ENCODE assay signal across 8 cellular contexts in the genomic region with DNA sequence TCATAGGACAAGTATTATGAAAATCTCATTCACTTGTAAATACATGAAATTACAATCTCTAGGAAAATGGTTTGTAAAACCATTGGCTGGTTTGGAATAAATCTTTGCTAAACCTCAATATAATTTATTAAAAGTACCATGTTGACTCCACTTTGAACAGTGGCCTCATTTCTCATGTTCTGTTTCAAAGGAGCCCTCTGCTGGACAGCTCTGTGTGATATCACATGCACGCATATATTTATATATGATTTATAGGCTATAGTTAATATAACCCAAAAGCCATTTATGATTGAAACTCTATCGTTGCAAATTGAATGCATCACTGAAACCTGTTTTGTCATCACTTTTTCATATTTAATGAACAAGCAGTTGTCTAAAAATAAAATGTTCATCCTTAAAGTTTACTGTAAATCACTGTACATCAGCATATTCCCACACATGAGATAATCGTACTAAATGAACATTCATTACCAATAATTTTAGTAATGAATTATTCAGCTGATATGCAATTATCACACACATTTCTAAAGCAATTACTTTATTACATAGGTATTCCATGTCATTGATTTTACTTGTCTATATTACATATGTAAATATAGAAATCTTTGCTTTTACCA.
DNase-seq lines count a peak whose midpoint lies in the region; ATAC-seq and TF ChIP-seq lines count a peak whose summit lies in the region.

No MANE protein-coding gene starts in this region.

- H3K9me3 ChIP-seq in DND-41 (ENCODE audit: insufficient read depth, low read length, severe bottlenecking) (no peaks in the 10 kb centered on the region), adrenal gland (replicated peaks in 1 of 3) (no peaks in the 10 kb centered on the region), liver (ENCODE audit: control insufficient read depth in 4 of 4, low read length in 3 of 4) (no peaks in the 10 kb centered on the region), tibial artery (no peaks in the 10 kb centered on the region)

- TF ChIP-seq RAD21 in liver (IDR thresholded peaks at IDR 0.05) = peak; percentile 57 to 62

- H3K27me3 ChIP-seq in DND-41 (ENCODE audit: insufficient read depth, low read length, poor library complexity) = no peaks in the 10 kb centered on the region
- no peaks in the 10 kb centered on the region for H3K27me3 ChIP-seq in adrenal gland
- no peaks in the 10 kb centered on the region for H3K27me3 ChIP-seq in liver (ENCODE audit: control insufficient read depth in 4 of 4, insufficient read depth in 4 of 4, low read length in 3 of 4)
- H3K27me3 ChIP-seq in H7 (ENCODE audit: control insufficient read depth, insufficient read depth, low read length) = no peaks in the 10 kb centered on the region
- H3K27me3 ChIP-seq in tibial artery = no peaks in the 10 kb centered on the region

- H3K4me1 ChIP-seq in DND-41 (ENCODE audit: insufficient read depth, low read length) = peaks cover 6% of the 10 kb centered on the region; the same call in 1 of the 2 replicates
- H3K4me1 ChIP-seq in adrenal gland (replicated peaks in 1 of 2) = no peaks in the 10 kb centered on the region
- no peaks in the 10 kb centered on the region for H3K4me1 ChIP-seq in liver (ENCODE audit: control insufficient read depth in 4 of 4, insufficient read depth in 4 of 4, low read length in 3 of 4)
- H3K4me1 ChIP-seq in tibial artery = no peaks in the 10 kb centered on the region

- DNase-seq in DND-41 = no peak
- DNase-seq in NCI-H1092 (lab: John Stamatoyannopoulos, UW) = peak; percentile 14
- DNase-seq in adrenal gland = peak; percentile 15 to 63 (median 33)
- DNase-seq in natural killer cell = no peak
- no peak for DNase-seq in H7
- DNase-seq in tibial artery = no peak

- H3K36me3 ChIP-seq in DND-41 (ENCODE audit: insufficient read depth, low read length) = no peaks in the 10 kb centered on the region
- H3K36me3 ChIP-seq in adrenal gland (replicated peaks in 1 of 2) = no peaks in the 10 kb centered on the region
- no peaks in the 10 kb centered on the region for H3K36me3 ChIP-seq in liver (ENCODE audit: control insufficient read depth in 4 of 4, insufficient read depth in 3 of 4, low read depth in 1 of 4, low read length in 3 of 4)
- no peaks in the 10 kb centered on the region for H3K36me3 ChIP-seq in H7 (replicated peaks; ENCODE audit: control insufficient read depth, insufficient read depth, low read length)
- no peaks in the 10 kb centered on the region for H3K36me3 ChIP-seq in tibial artery

- 22 to 40% (median 33%) methylated on average over 3 of the region's 3 CpGs for WGBS in adrenal gland, 4 donors
- 45% methylated on average over 3 of the region's 3 CpGs for WGBS in liver

- H3K27ac ChIP-seq in DND-41 (ENCODE audit: low read length) (no peak overlapping the region), adrenal gland (no peak overlapping the region), liver (ENCODE audit: low read depth in 1 of 2, low read length in 2 of 2) (no peak overlapping the region), tibial artery (no peak overlapping the region)

- no peak overlapping the region for H3K4me3 ChIP-seq in DND-41 (ENCODE audit: low read depth in 1 of 2, low read length in 2 of 2)
- no peak overlapping the region for H3K4me3 ChIP-seq in adrenal gland
- H3K4me3 ChIP-seq in liver (ENCODE audit: low read depth in 1 of 3, low read length in 3 of 3) = no peak overlapping the region
- no peak overlapping the region for H3K4me3 ChIP-seq in H7 (ENCODE audit: insufficient read depth, low read depth, low read length)
- H3K4me3 ChIP-seq in tibial artery = no peak overlapping the region

- no peak overlapping the region for H3K27ac Mint-ChIP-seq in natural killer cell

- H3K9ac ChIP-seq in DND-41 (ENCODE audit: low read depth, low read length) = no peak overlapping the region
- no peak overlapping the region for H3K9ac ChIP-seq in liver (ENCODE audit: low read depth in 1 of 2, low read length in 2 of 2)

- peak; percentile 50 for TF ChIP-seq CTCF in DND-41 (IDR thresholded peaks at IDR 0.05; ENCODE audit: borderline replicate concordance, extremely low read depth, low read length, poor library complexity, severe bottlenecking)
- TF ChIP-seq CTCF in adrenal gland (IDR thresholded peaks at IDR 0.05) = peak; percentile 39 to 61 (median 42)
- TF ChIP-seq CTCF in liver (IDR thresholded peaks at IDR 0.05; ENCODE audit: low read depth, low read length, missing input control) = peak; percentile 22
- no peak for TF ChIP-seq CTCF in natural killer cell (IDR thresholded peaks at IDR 0.05)
- TF ChIP-seq CTCF in tibial artery (IDR thresholded peaks at IDR 0.05) = no peak

- intact Hi-C loops in adrenal gland (cut with DNase I) = no loop called here
- intact Hi-C loops in natural killer cell (cut with micrococcal nuclease) = no loop called here
- intact Hi-C loops in tibial artery (cut with DNase I; ENCODE audit: low total_unique reads) = no loop called here

- no peak for TF ChIP-seq POLR2A in adrenal gland (IDR thresholded peaks at IDR 0.05)

- no peaks in the 10 kb centered on the region for H3K79me2 ChIP-seq in DND-41 (ENCODE audit: insufficient read depth, low read length)

- no peaks in the 10 kb centered on the region for H4K20me1 ChIP-seq in DND-41 (ENCODE audit: insufficient read depth, low read length)

- H2AFZ ChIP-seq in DND-41 (ENCODE audit: low read depth, low read length) = no peak overlapping the region

- H3K9me3 Mint-ChIP-seq in natural killer cell = no peaks in the 10 kb centered on the region

- no peak overlapping the region for H3K4me3 Mint-ChIP-seq in natural killer cell

- ATAC-seq in DND-41 (ENCODE audit: insufficient read depth, low read depth) (0 out of 3 replicates have a peak, but pooled peaks have one; percentile 49), natural killer cell (no peak), GM21423 (IDR thresholded peaks at IDR 0.05; ENCODE audit: unreplicated experiment) (no peak)

- H3K27me3 Mint-ChIP-seq in natural killer cell (ENCODE audit: low read depth in 2 of 2) = no peaks in the 10 kb centered on the region

- no peak overlapping the region for H3K4me2 ChIP-seq in DND-41 (ENCODE audit: insufficient read depth, low read length)

- no peaks in the 10 kb centered on the region for H3K36me3 Mint-ChIP-seq in natural killer cell

- peaks cover 0 to 11% of the 10 kb centered on the region in 2 donors for H3K4me1 Mint-ChIP-seq in natural killer cell

TF ChIP-seq in liver, 16 proteins besides CTCF, POLR2A, EP300 and RAD21:
- TF ChIP-seq GABPA (IDR thresholded peaks at IDR 0.05 in 1 of 2, conservative IDR thresholded peaks at IDR 0.05 in 1 of 2) = no peak
- no peak for TF ChIP-seq EGR1 (IDR thresholded peaks at IDR 0.05; ENCODE audit: low read depth in 2 of 2)
- TF ChIP-seq, protein P1, sequence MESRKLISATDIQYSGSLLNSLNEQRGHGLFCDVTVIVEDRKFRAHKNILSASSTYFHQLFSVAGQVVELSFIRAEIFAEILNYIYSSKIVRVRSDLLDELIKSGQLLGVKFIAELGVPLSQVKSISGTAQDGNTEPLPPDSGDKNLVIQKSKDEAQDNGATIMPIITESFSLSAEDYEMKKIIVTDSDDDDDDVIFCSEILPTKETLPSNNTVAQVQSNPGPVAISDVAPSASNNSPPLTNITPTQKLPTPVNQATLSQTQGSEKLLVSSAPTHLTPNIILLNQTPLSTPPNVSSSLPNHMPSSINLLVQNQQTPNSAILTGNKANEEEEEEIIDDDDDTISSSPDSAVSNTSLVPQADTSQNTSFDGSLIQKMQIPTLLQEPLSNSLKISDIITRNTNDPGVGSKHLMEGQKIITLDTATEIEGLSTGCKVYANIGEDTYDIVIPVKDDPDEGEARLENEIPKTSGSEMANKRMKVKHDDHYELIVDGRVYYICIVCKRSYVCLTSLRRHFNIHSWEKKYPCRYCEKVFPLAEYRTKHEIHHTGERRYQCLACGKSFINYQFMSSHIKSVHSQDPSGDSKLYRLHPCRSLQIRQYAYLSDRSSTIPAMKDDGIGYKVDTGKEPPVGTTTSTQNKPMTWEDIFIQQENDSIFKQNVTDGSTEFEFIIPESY (IDR thresholded peaks at IDR 0.05) = no peak
- no peak for TF ChIP-seq NR2F2 (IDR thresholded peaks at IDR 0.05)
- no peak for TF ChIP-seq SP1 (IDR thresholded peaks at IDR 0.05)

Comparison
In these comparisons a context has a peak if more than half of its experiments do, and no peak if none do; other contexts are left out.
1. DNase-seq: peak in NCI-H1092 (single experiment) and adrenal gland (7 of 7); none in DND-41 (single experiment), natural killer cell (single experiment), H7 (single experiment) and tibial artery (0 of 2).
2. CTCF ChIP-seq: peak in DND-41 (single experiment), adrenal gland (6 of 6) and liver (single experiment); none in natural killer cell (single experiment) and tibial artery (0 of 2).